ENCODE assay signal across 14 cellular contexts in genomic region chr11:120236169-120237107, GRCh38. TPM values are rescaled to one million over a fixed set of nuclear protein-coding genes. Genes with fewer than 3 reads are reported as not detected.
DNase-seq lines count a peak whose midpoint lies in the region; ATAC-seq and TF ChIP-seq lines count a peak whose summit lies in the region.
"Had no signal": no experiment of that assay in that cellular context is flagged by ENCODE, and none has a peak within 500 bp of the region (broad histone marks: within the 10 kb centered on the region; RNA-seq: fewer than 3 reads in every experiment).

No MANE protein-coding gene starts in this region.

- no peak overlapping the region for H3K27ac ChIP-seq in RWPE2 (ENCODE audit: poor library complexity, severe bottlenecking)
- H3K27ac ChIP-seq: KMS-11, stomach had no signal

- peaks cover 7% of the 10 kb centered on the region for H3K27me3 ChIP-seq in RWPE2 (ENCODE audit: insufficient read depth, poor library complexity, severe bottlenecking)

- H3K36me3 ChIP-seq in RWPE2 (ENCODE audit: low read depth) = no peaks in the 10 kb centered on the region
- H3K36me3 ChIP-seq: stomach had no signal

- no peak for TF ChIP-seq CTCF in HFF-Myc (IDR thresholded peaks at IDR 0.05; ENCODE audit: low read depth, low read length, missing control alignments)
- no peak for TF ChIP-seq CTCF in RWPE2 (IDR thresholded peaks at IDR 0.05; ENCODE audit: poor library complexity, severe bottlenecking)
- no peak for TF ChIP-seq CTCF in fibroblast of the aortic adventitia (IDR thresholded peaks at IDR 0.05; ENCODE audit: insufficient read depth, low read length)

- H3K9me3 ChIP-seq in RWPE2 (ENCODE audit: severe bottlenecking) = no peaks in the 10 kb centered on the region
- H3K9me3 ChIP-seq: stomach had no signal

- H3K4me3 ChIP-seq in HFF-Myc (replicated peaks; ENCODE audit: low read depth, low read length) = no peak overlapping the region
- H3K4me3 ChIP-seq in RWPE2 (ENCODE audit: severe bottlenecking) = no peak overlapping the region
- no peak overlapping the region for H3K4me3 ChIP-seq in fibroblast of the aortic adventitia (ENCODE audit: low read depth, low read length)
- H3K4me3 ChIP-seq: stomach had no signal

- peak; percentile 24; the same call in 2 of the 3 replicates for ATAC-seq in RWPE2 (ENCODE audit: low read depth)
- ATAC-seq in HG02759 (IDR thresholded peaks at IDR 0.05; ENCODE audit: unreplicated experiment) = no peak
- ATAC-seq in GM19397 (IDR thresholded peaks at IDR 0.05; ENCODE audit: unreplicated experiment) = no peak
- ATAC-seq: left lobe of liver had no signal

- DNase-seq in DMS 273 (lab: John Stamatoyannopoulos, UW; ENCODE audit: unreplicated experiment) (peak; percentile 75), HFF-Myc (ENCODE audit: extremely low read depth, low read depth) (peak; percentile 32), RWPE2 (ENCODE audit: low spot score) (no peak), fibroblast of the aortic adventitia (ENCODE audit: low read depth) (peak; percentile 11), NCI-H524 (lab: John Stamatoyannopoulos, UW) (no peak), NOMO-1 treated with dmso at 0.1 percent for 144 hours (lab: John Stamatoyannopoulos, UW; ENCODE audit: unreplicated experiment) (no peak)
- DNase-seq: C1 segment of cervical spinal cord, occipital lobe, stomach, T-helper 9 cell had no signal

- H3K4me1 ChIP-seq in RWPE2 (ENCODE audit: insufficient read depth, poor library complexity, severe bottlenecking) = peaks cover 10% of the 10 kb centered on the region

RNA-seq across cellular contexts. Expression of gene POU2F3, which starts 3.5 kb away (rescaled TPM):
- 0.36 and 0.90 TPM in 2 replicates for total RNA-seq in fibroblast of the aortic adventitia (ENCODE audit: low replicate concordance)
- total RNA-seq: left lobe of liver, occipital lobe had no signal

RNA-seq across cellular contexts. Expression of gene OAF, which starts 25.6 kb away (rescaled TPM):
- total RNA-seq in fibroblast of the aortic adventitia (ENCODE audit: low replicate concordance) = 39.4 and 58.6 TPM in 2 replicates

Comparison
In these comparisons a context has a peak if more than half of its experiments do, and no peak if none do; other contexts are left out.
1. DNase-seq: peak in DMS 273 (single experiment), HFF-Myc (single experiment) and fibroblast of the aortic adventitia (single experiment); none in RWPE2 (single experiment), NCI-H524 (0 of 2) and NOMO-1 treated with dmso at 0.1 percent for 144 hours (single experiment).